31 cellular contexts compared by ENCODE assay signal in genomic region chr6:52411911-52412310, GRCh38.
"Had no signal": no experiment of that assay in that cellular context is flagged by ENCODE, and none has a peak within 500 bp of the region (broad histone marks: within the 10 kb centered on the region; RNA-seq: fewer than 3 reads in every experiment).

No MANE protein-coding gene starts in this region.

- H3K36me3 Mint-ChIP-seq: activated naive CD4-positive, alpha-beta T cell treated with anti-CD3 and anti-CD28 coated beads, Interleukin-2, amount 50 U/mL, for 72 hours; activated naive CD8-positive, alpha-beta T cell treated with anti-CD3 and anti-CD28 coated beads, Interleukin-2, amount 10 ng/mL, durations not matched to agents 7 days and 5 days; T-cell had no signal

- H3K36me3 ChIP-seq: ascending aorta, colonic mucosa, heart right ventricle, WERI-Rb-1 had no signal

- H3K27ac Mint-ChIP-seq: activated B cell treated with CpG ODN at 0.5 μM for 24 hours; activated naive CD4-positive, alpha-beta T cell treated with anti-CD3 and anti-CD28 coated beads, Interleukin-2, amount 10 ng/mL, durations not matched to agents 7 days and 5 days; activated naive CD4-positive, alpha-beta T cell treated with anti-CD3 and anti-CD28 coated beads, Interleukin-2, amount 50 U/mL, for 72 hours; activated naive CD8-positive, alpha-beta T cell treated with anti-CD3 and anti-CD28 coated beads, Interleukin-2, amount 10 ng/mL, durations not matched to agents 7 days and 5 days; activated T-helper 1 cell treated with anti-CD3 and anti-CD28 coated beads, Interleukin-12 subunit alpha, Interleukin-12 subunit beta, Interleukin-2, Interleukin-4 antibody, amounts not matched to agents 30 ng/mL and 10 ng/mL and 1 ng/mL, durations not matched to agents 14 hours and 24 hours and 36 hours; T-helper 1 cell treated with Interleukin-12 subunit alpha and Interleukin-12 subunit beta and Interleukin-4 antibody, amounts not matched to agents 30 μg/mL and 1 μg/mL, for 36 hours; T-helper 2 cell treated with Interferon-gamma antibody and Interleukin-4, amounts not matched to agents 5 μg/mL and 100 μg/mL, for 36 hours had no signal

- DNase-seq: activated B cell treated with CpG ODN at 0.5 μM for 24 hours; activated CD4-positive, alpha-beta T cell treated with anti-CD3 and anti-CD28 coated beads for 48 hours; activated CD4-positive, alpha-beta T cell treated with anti-CD3 and anti-CD28 coated beads, Interleukin-2, amount 50 U/mL, for 1 hour; activated CD4-positive, alpha-beta T cell treated with anti-CD3 and anti-CD28 coated beads, Interleukin-2, amount 50 U/mL, for 48 hours; activated CD8-positive, alpha-beta memory T cell treated with anti-CD3 and anti-CD28 coated beads for 24 hours; activated CD8-positive, alpha-beta T cell treated with anti-CD3 and anti-CD28 coated beads for 36 hours; activated gamma-delta T cell; activated naive CD4-positive, alpha-beta T cell; activated naive CD4-positive, alpha-beta T cell treated with anti-CD3 and anti-CD28 coated beads, Interleukin-2, amount 10 ng/mL, durations not matched to agents 7 days and 5 days; activated naive CD8-positive, alpha-beta T cell treated with anti-CD3 and anti-CD28 coated beads, Interleukin-2, amount 10 ng/mL, durations not matched to agents 7 days and 5 days; activated T-cell treated with anti-CD3 and anti-CD28 coated beads, Interleukin-2, amount 50 U/mL, for 1 hour; activated T-cell treated with anti-CD3 and anti-CD28 coated beads, Interleukin-2, amount 50 U/mL, for 48 hours; caudate nucleus; colonic mucosa; effector CD8-positive, alpha-beta T cell; esophagus squamous epithelium; heart right ventricle; SW 1271; T-cell; T1000; WERI-Rb-1 had no signal

- H3K9me3 ChIP-seq: ascending aorta, colonic mucosa, esophagus squamous epithelium, heart right ventricle had no signal

- H3K27me3 ChIP-seq: ascending aorta, colonic mucosa, esophagus squamous epithelium had no signal

- H3K27me3 Mint-ChIP-seq: activated B cell treated with CpG ODN at 0.5 μM for 24 hours; activated CD8-positive, alpha-beta T cell treated with anti-CD3 and anti-CD28 coated beads for 36 hours; activated naive CD8-positive, alpha-beta T cell treated with anti-CD3 and anti-CD28 coated beads, Interleukin-2, amount 10 ng/mL, durations not matched to agents 7 days and 5 days; T-cell had no signal

- H3K4me1 ChIP-seq: ascending aorta, colonic mucosa had no signal

- H3K9me3 Mint-ChIP-seq: activated B cell treated with CpG ODN at 0.5 μM for 24 hours; activated CD8-positive, alpha-beta T cell treated with anti-CD3 and anti-CD28 coated beads for 36 hours; activated naive CD4-positive, alpha-beta T cell treated with anti-CD3 and anti-CD28 coated beads, Interleukin-2, amount 10 ng/mL, durations not matched to agents 7 days and 5 days; activated naive CD4-positive, alpha-beta T cell treated with anti-CD3 and anti-CD28 coated beads, Interleukin-2, amount 50 U/mL, for 72 hours; activated naive CD8-positive, alpha-beta T cell treated with anti-CD3 and anti-CD28 coated beads, Interleukin-2, amount 10 ng/mL, durations not matched to agents 7 days and 5 days; activated T-helper 1 cell treated with anti-CD3 and anti-CD28 coated beads, Interleukin-12 subunit alpha, Interleukin-12 subunit beta, Interleukin-2, Interleukin-4 antibody, amounts not matched to agents 30 ng/mL and 10 ng/mL and 1 ng/mL, durations not matched to agents 14 hours and 24 hours and 36 hours; T-cell; T-helper 1 cell treated with Interleukin-12 subunit alpha and Interleukin-12 subunit beta and Interleukin-4 antibody, amounts not matched to agents 30 μg/mL and 1 μg/mL, for 36 hours; T-helper 2 cell treated with Interferon-gamma antibody and Interleukin-4, amounts not matched to agents 5 μg/mL and 100 μg/mL, for 36 hours had no signal

- FAIRE-seq: endometrium, endothelial cell of umbilical vein, frontal cortex had no signal

- ATAC-seq: activated CD4-positive, CD25-positive, alpha-beta regulatory T cell treated with anti-CD3 and anti-CD28 coated beads, Interleukin-2, amount 50 U/mL, for 24 hours; activated CD8-positive, alpha-beta T cell treated with anti-CD3 and anti-CD28 coated beads for 36 hours; activated naive CD4-positive, alpha-beta T cell treated with anti-CD3 and anti-CD28 coated beads, Interleukin-2, amount 50 U/mL, for 72 hours; heart right ventricle; T-cell had no signal

- H3K4me3 ChIP-seq: ascending aorta, colonic mucosa, esophagus squamous epithelium, heart right ventricle had no signal

- H3K27ac ChIP-seq: ascending aorta, colonic mucosa, epithelial cell of prostate, heart right ventricle, WERI-Rb-1 had no signal

- H3K4me3 Mint-ChIP-seq: activated B cell treated with CpG ODN at 0.5 μM for 24 hours; activated CD8-positive, alpha-beta T cell treated with anti-CD3 and anti-CD28 coated beads for 36 hours; activated naive CD4-positive, alpha-beta T cell treated with anti-CD3 and anti-CD28 coated beads, Interleukin-2, amount 10 ng/mL, durations not matched to agents 7 days and 5 days; activated naive CD8-positive, alpha-beta T cell treated with anti-CD3 and anti-CD28 coated beads, Interleukin-2, amount 10 ng/mL, durations not matched to agents 7 days and 5 days; activated T-helper 1 cell treated with anti-CD3 and anti-CD28 coated beads, Interleukin-12 subunit alpha, Interleukin-12 subunit beta, Interleukin-2, Interleukin-4 antibody, amounts not matched to agents 30 ng/mL and 10 ng/mL and 1 ng/mL, durations not matched to agents 14 hours and 24 hours and 36 hours; T-cell; T-helper 1 cell treated with Interleukin-12 subunit alpha and Interleukin-12 subunit beta and Interleukin-4 antibody, amounts not matched to agents 30 μg/mL and 1 μg/mL, for 36 hours; T-helper 2 cell treated with Interferon-gamma antibody and Interleukin-4, amounts not matched to agents 5 μg/mL and 100 μg/mL, for 36 hours had no signal
